Comparison of ENCODE assay signal across 1 cellular context in the genomic region with DNA sequence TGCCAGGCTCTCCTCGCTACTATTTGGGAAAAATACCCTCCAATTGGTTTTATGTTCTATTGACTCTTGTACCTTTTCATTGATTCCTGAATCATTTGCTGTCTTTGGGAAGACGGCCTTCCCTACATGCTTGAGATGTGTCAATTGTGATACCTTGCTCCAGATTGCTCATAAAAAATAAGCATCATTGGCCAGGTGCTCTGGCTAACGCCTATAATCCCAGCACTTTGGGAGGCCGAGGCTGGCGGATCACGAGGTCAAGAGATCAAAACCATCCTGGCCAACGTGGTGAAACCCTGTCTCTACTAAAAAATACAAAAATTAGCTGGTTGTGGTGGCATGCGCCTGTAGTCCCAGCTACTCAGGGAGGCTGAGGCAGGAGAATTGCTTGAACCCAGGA.
TF ChIP-seq lines count a peak whose summit lies in the region.
"Not testable (repeated sequence)": the region's sequence is repeated elsewhere in the genome, so short reads cannot be mapped to it uniquely, and the experiment has no call there.

No MANE protein-coding gene starts in this region.

TF ChIP-seq in K562, 482 proteins besides CTCF, POLR2A, EP300 and RAD21:
- TF ChIP-seq TOE1 (IDR thresholded peaks at IDR 0.05; ENCODE audit: borderline replicate concordance) = not testable (repeated sequence)
- TF ChIP-seq TOE1 (CRISPR knock-in tag; IDR thresholded peaks at IDR 0.05; ENCODE audit: borderline replicate concordance, low read depth) (0 out of 2 replicates have a peak, but pooled peaks have one; percentile 4), OTX1 (CRISPR knock-in tag; IDR thresholded peaks at IDR 0.05) (0 out of 2 replicates have a peak, but pooled peaks have one; percentile 36)
